ENCODE assay signal across 8 cellular contexts in genomic region chr4:107094332-107094731, GRCh38. TPM values are rescaled to one million over a fixed set of nuclear protein-coding genes. Genes with fewer than 3 reads are reported as not detected.
DNase-seq lines count a peak whose midpoint lies in the region; ATAC-seq and TF ChIP-seq lines count a peak whose summit lies in the region.

No MANE protein-coding gene starts in this region.

- no peaks in the 10 kb centered on the region for H4K20me1 ChIP-seq in KMS-11 (ENCODE audit: insufficient read depth)

- peak; percentile 29 for TF ChIP-seq CTCF in C4-2B (conservative IDR thresholded peaks at IDR 0.05)
- no peak for TF ChIP-seq CTCF in KMS-11 (conservative IDR thresholded peaks at IDR 0.05; ENCODE audit: low read depth, low read length)
- TF ChIP-seq CTCF in epithelial cell of proximal tubule (conservative IDR thresholded peaks at IDR 0.05; ENCODE audit: low read depth, low read length), result peak; percentile 61

- no peak overlapping the region for H3K4me3 ChIP-seq in KMS-11 (IDR thresholded peaks at IDR 0.05; ENCODE audit: insufficient read depth, low read depth, low read length)
- H3K4me3 ChIP-seq in epithelial cell of proximal tubule (ENCODE audit: low read depth, low read length), result no peak overlapping the region

- ATAC-seq in GM19455 (IDR thresholded peaks at IDR 0.05; ENCODE audit: unreplicated experiment) (peak; percentile 57), GM21737 (IDR thresholded peaks at IDR 0.05; ENCODE audit: unreplicated experiment) (no peak)

- H3K79me2 ChIP-seq in KMS-11 (ENCODE audit: insufficient read depth, low read depth), result no peaks in the 10 kb centered on the region

- DNase-seq in epithelial cell of proximal tubule (ENCODE audit: low read depth) (peak; percentile 1), NCI-H1694 treated with DMSO at 0.1 percent for 48 hours (lab: John Stamatoyannopoulos, UW) (no peak), amniotic stem cell (lab: John Stamatoyannopoulos, UW) (no peak), NCI-H2107 (lab: John Stamatoyannopoulos, UW) (no peak)

- H3K9ac ChIP-seq in KMS-11, result no peak overlapping the region

- H3K27me3 ChIP-seq in KMS-11 (ENCODE audit: insufficient read depth, low read depth), result no peaks in the 10 kb centered on the region

- peaks cover 4% of the 10 kb centered on the region for H3K4me1 ChIP-seq in KMS-11 (ENCODE audit: low read depth, poor library complexity, severe bottlenecking)

- no peaks in the 10 kb centered on the region for H3K36me3 ChIP-seq in KMS-11 (ENCODE audit: insufficient read depth)

- H3K27ac ChIP-seq in C4-2B (no peak overlapping the region), KMS-11 (no peak overlapping the region)

- H2AFZ ChIP-seq in KMS-11 (ENCODE audit: low read depth), result peak overlapping the region; percentile 53; the same call in 1 of the 2 replicates

- H3K4me2 ChIP-seq in KMS-11, result no peak overlapping the region

RNA-seq across cellular contexts. Expression of gene DKK2, which starts 58.2 kb away (rescaled TPM):
- total RNA-seq in epithelial cell of proximal tubule, result 0.40 and 0.94 TPM in 2 replicates
